In genomic region chr14:101963611-101964296, GRCh38 we compare ENCODE assay signal across 8 cellular contexts. TPM values are rescaled to one million over a fixed set of nuclear protein-coding genes. Genes with fewer than 3 reads are reported as not detected.
DNase-seq lines count a peak whose midpoint lies in the region; ATAC-seq and TF ChIP-seq lines count a peak whose summit lies in the region.

No MANE protein-coding gene starts in this region.

- DNase-seq in CD4-positive, CD25-positive, alpha-beta regulatory T cell: no peak
- peak in 1 of 10 donors; percentile 39 for DNase-seq in dorsolateral prefrontal cortex
- no peak for DNase-seq in NCI-H1417 treated with DMSO at 0.1 percent for 48 hours (lab: John Stamatoyannopoulos, UW)
- DNase-seq in SHP77 treated with DMSO at 0.1 percent for 48 hours (lab: John Stamatoyannopoulos, UW): no peak
- no peak for DNase-seq in NCI-H1048 (lab: John Stamatoyannopoulos, UW)

- H3K27ac Mint-ChIP-seq in CD4-positive, CD25-positive, alpha-beta regulatory T cell: peak overlapping the region in 2 of 3 donors; percentile 87 to 90

- H3K36me3 ChIP-seq in CD4-positive, CD25-positive, alpha-beta regulatory T cell (ENCODE audit: control insufficient read depth, insufficient read depth, low read length): peaks cover 5% of the 10 kb centered on the region
- no peaks in the 10 kb centered on the region for H3K36me3 ChIP-seq in Loucy (ENCODE audit: insufficient read depth, low read length)
- no peaks in the 10 kb centered on the region for H3K36me3 ChIP-seq in neutrophil

- TF ChIP-seq CTCF in Loucy (conservative IDR thresholded peaks at IDR 0.05; ENCODE audit: low read length) (no peak), dorsolateral prefrontal cortex (IDR thresholded peaks at IDR 0.05 in 54 of 56, conservative IDR thresholded peaks at IDR 0.05 in 2 of 56; ENCODE audit: low read depth in 1 of 56, partially characterized antibody in 56 of 56) (peak in 2 of 56 donors; percentile 10 to 23), neutrophil (IDR thresholded peaks at IDR 0.05) (no peak)

- peaks cover 38% of the 10 kb centered on the region for H3K4me1 ChIP-seq in CD4-positive, CD25-positive, alpha-beta regulatory T cell (ENCODE audit: control insufficient read depth, insufficient read depth, low read length, poor library complexity, severe bottlenecking)
- H3K4me1 ChIP-seq in Loucy (ENCODE audit: insufficient read depth, low read length, poor library complexity, severe bottlenecking): peaks cover 36% of the 10 kb centered on the region
- H3K4me1 ChIP-seq in neutrophil (ENCODE audit: control insufficient read depth in 1 of 2, insufficient read depth in 1 of 2, low read depth in 1 of 2, low read length in 1 of 2): peaks cover 14 to 27% of the 10 kb centered on the region in 2 experiments

- H3K4me3 Mint-ChIP-seq in CD4-positive, CD25-positive, alpha-beta regulatory T cell: peak overlapping the region; percentile 75 to 92 (median 78)

- no peaks in the 10 kb centered on the region for H3K27me3 ChIP-seq in CD4-positive, CD25-positive, alpha-beta regulatory T cell (ENCODE audit: control insufficient read depth, insufficient read depth, low read length)
- H3K27me3 ChIP-seq in Loucy (ENCODE audit: insufficient read depth, low read length, poor library complexity, severe bottlenecking): peaks cover 4% of the 10 kb centered on the region
- H3K27me3 ChIP-seq in dorsolateral prefrontal cortex: no peaks in the 10 kb centered on the region
- no peaks in the 10 kb centered on the region for H3K27me3 ChIP-seq in neutrophil

- no peak overlapping the region for H3K4me3 ChIP-seq in CD4-positive, CD25-positive, alpha-beta regulatory T cell (ENCODE audit: low read depth, low read length)
- peak overlapping the region; percentile 87 for H3K4me3 ChIP-seq in Loucy (ENCODE audit: low read length, poor library complexity, severe bottlenecking)
- peak overlapping the region; percentile 9 to 100 (median 98) for H3K4me3 ChIP-seq in dorsolateral prefrontal cortex
- H3K4me3 ChIP-seq in neutrophil (ENCODE audit: low read depth in 1 of 2, low read length in 1 of 2): peak overlapping the region; percentile 93 to 96

- no peaks in the 10 kb centered on the region for H3F3A ChIP-seq in Loucy (ENCODE audit: low read depth)

- peak overlapping the region; percentile 75 for H2AFZ ChIP-seq in Loucy (ENCODE audit: low read length)

- H4K20me1 ChIP-seq in Loucy (ENCODE audit: insufficient read depth, low read length, poor library complexity, severe bottlenecking): peaks cover 39% of the 10 kb centered on the region

- peaks cover 3% of the 10 kb centered on the region for H3K36me3 Mint-ChIP-seq in CD4-positive, CD25-positive, alpha-beta regulatory T cell

- H3K9ac ChIP-seq in Loucy (ENCODE audit: low read depth, low read length, poor library complexity, severe bottlenecking): peak overlapping the region; percentile 40

- H3K9me3 Mint-ChIP-seq in CD4-positive, CD25-positive, alpha-beta regulatory T cell: no peaks in the 10 kb centered on the region

- peaks cover 17 to 53% (median 33%) of the 10 kb centered on the region in 4 donors for H3K4me1 Mint-ChIP-seq in CD4-positive, CD25-positive, alpha-beta regulatory T cell

- peaks cover 44% of the 10 kb centered on the region for H3K79me2 ChIP-seq in Loucy (ENCODE audit: insufficient read depth, low read length)

- peak overlapping the region; percentile 60 for H3K27ac ChIP-seq in CD4-positive, CD25-positive, alpha-beta regulatory T cell (ENCODE audit: insufficient read depth, low read length, poor library complexity, severe bottlenecking)
- H3K27ac ChIP-seq in dorsolateral prefrontal cortex: peak overlapping the region in 58 of 59 donors; percentile 25 to 100 (median 94)
- peak overlapping the region; percentile 92 for H3K27ac ChIP-seq in neutrophil

- H3K4me2 ChIP-seq in Loucy (ENCODE audit: low read depth, low read length, poor library complexity, severe bottlenecking): peak overlapping the region; percentile 83

- no peaks in the 10 kb centered on the region for H3K9me2 ChIP-seq in Loucy (replicated peaks; ENCODE audit: low read depth, low read length)

- intact Hi-C loops in dorsolateral prefrontal cortex (cut with DNase I): loop anchor here (1.0 to 10.0 kb wide), 11 partner anchors 15 to 551 kb away; partner anchors contain the start of gene HSP90AA1 (in 2 of the 2)

- no peaks in the 10 kb centered on the region for H3K27me3 Mint-ChIP-seq in CD4-positive, CD25-positive, alpha-beta regulatory T cell

- no peak for ATAC-seq in CD4-positive, CD25-positive, alpha-beta regulatory T cell (ENCODE audit: low read depth in 2 of 2)
- ATAC-seq in GM18519 (IDR thresholded peaks at IDR 0.05; ENCODE audit: low FRiP score, unreplicated experiment): no peak

- no peaks in the 10 kb centered on the region for H3K9me3 ChIP-seq in CD4-positive, CD25-positive, alpha-beta regulatory T cell (ENCODE audit: control insufficient read depth in 2 of 2, low read length in 2 of 2)
- H3K9me3 ChIP-seq in Loucy (ENCODE audit: insufficient read depth, low read depth, low read length): no peaks in the 10 kb centered on the region
- no peaks in the 10 kb centered on the region for H3K9me3 ChIP-seq in neutrophil

RNA-seq across cellular contexts. Expression of gene DYNC1H1, which starts 0.6 kb away (rescaled TPM):
- total RNA-seq in CD4-positive, CD25-positive, alpha-beta regulatory T cell: 314 TPM
- 10 to 100 TPM; 23.6 to 36.8 (median 30.9) TPM for polyA plus RNA-seq in CD4-positive, CD25-positive, alpha-beta regulatory T cell
- total RNA-seq in dorsolateral prefrontal cortex: 1,000 to 10,000 TPM in 97 of 120 experiments, 100 to 1,000 TPM in 23; 740 to 1,310 (median 1,110) TPM
